In the genomic region with DNA sequence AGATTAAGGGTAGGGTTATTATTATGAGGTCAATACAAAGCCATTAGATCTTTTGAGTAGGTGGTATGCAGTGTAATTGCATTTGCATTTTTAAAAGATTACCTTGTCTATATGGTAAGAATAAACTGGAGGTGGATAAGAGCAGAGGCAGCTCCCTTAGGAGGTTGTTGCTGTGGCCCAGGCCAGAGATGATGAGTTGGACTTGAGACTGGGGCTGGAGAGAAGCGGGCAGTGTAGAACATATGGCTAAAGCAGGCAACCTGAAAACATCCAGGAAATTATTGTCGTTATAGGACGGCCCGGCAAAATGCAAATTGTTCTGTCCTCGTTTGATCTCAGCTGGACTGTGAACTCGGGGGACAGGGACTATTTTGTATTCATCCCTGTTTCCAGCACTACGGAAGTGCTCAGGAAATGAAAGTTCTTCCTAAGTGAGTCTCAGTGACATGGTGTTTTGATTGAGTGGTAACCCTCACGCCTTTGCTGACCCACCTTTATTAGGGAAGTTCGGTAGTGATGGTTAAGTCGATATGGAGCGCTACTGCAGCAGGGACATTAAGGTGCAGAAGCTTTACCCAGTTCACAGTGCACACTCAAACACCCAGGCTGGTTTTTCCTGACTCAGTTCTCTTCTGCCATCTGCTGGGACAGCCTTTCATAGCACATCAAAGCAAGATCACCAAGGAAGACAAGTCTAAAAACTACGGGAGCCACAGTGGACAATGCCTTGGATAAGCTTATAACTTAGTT, we compare ENCODE assay signal across 8 cellular contexts. TPM values are rescaled to one million over a fixed set of nuclear protein-coding genes. Genes with fewer than 3 reads are reported as not detected.
A peak's percentile ranks its signal among the peaks of the same experiment; 100 is the strongest.
DNase-seq lines count a peak whose midpoint lies in the region; ATAC-seq and TF ChIP-seq lines count a peak whose summit lies in the region.

No MANE protein-coding gene starts in this region.

- intact Hi-C loops in PC-9 (cut with micrococcal nuclease; ENCODE audit: unreplicated experiment): loop anchor here (1.0 kb wide), 2 partner anchors 146 to 756 kb away; partner anchors contain the start of gene MAN2A2

- H3K4me3 Mint-ChIP-seq in activated naive CD8-positive, alpha-beta T cell treated with anti-CD3 and anti-CD28 coated beads, Interleukin-2, amount 10 ng/mL, durations not matched to agents 7 days and 5 days: no peak overlapping the region
- H3K4me3 Mint-ChIP-seq in progenitor cell of endocrine pancreas (ENCODE audit: low read depth): no peak overlapping the region

- peaks cover 3% of the 10 kb centered on the region for H3K9me3 Mint-ChIP-seq in activated naive CD8-positive, alpha-beta T cell treated with anti-CD3 and anti-CD28 coated beads, Interleukin-2, amount 10 ng/mL, durations not matched to agents 7 days and 5 days
- no peaks in the 10 kb centered on the region for H3K9me3 Mint-ChIP-seq in progenitor cell of endocrine pancreas (ENCODE audit: low read depth)

- TF ChIP-seq CTCF in PC-9 (conservative IDR thresholded peaks at IDR 0.05) (peak; percentile 71), progenitor cell of endocrine pancreas (IDR thresholded peaks at IDR 0.05; ENCODE audit: unreplicated experiment) (peak; percentile 68)

- H3K27ac ChIP-seq in PC-9: no peak overlapping the region

- no peak overlapping the region for H3K4me2 ChIP-seq in PC-9

- H2AFZ ChIP-seq in PC-9: no peak overlapping the region

- H3K36me3 ChIP-seq in PC-9 (ENCODE audit: low read depth): no peaks in the 10 kb centered on the region

- H3K9me3 ChIP-seq in PC-9 (ENCODE audit: insufficient read depth, low read depth): no peaks in the 10 kb centered on the region

- POLR2A ChIA-PET in PC-9 (lab: Charles Lee; ENCODE audit: unreplicated experiment): interaction anchor here (0.6 kb wide), 1 partner anchor 1092 kb away, joined by 3 read pairs; no protein-coding TSS in a partner anchor
- POLR2A ChIA-PET in activated naive CD8-positive, alpha-beta T cell treated with anti-CD3 and anti-CD28 coated beads, Interleukin-2, amount 10 ng/mL, durations not matched to agents 7 days and 5 days (lab: Charles Lee): interaction anchor here (0.8 to 2.2 kb wide), 5 partner anchors 27 to 147 kb away, joined by 3 to 8 read pairs (median 6); partner anchors contain the start of genes HDDC3, MAN2A2, RCCD1 and UNC45A

- H3K36me3 Mint-ChIP-seq in activated naive CD8-positive, alpha-beta T cell treated with anti-CD3 and anti-CD28 coated beads, Interleukin-2, amount 10 ng/mL, durations not matched to agents 7 days and 5 days: no peaks in the 10 kb centered on the region
- no peaks in the 10 kb centered on the region for H3K36me3 Mint-ChIP-seq in progenitor cell of endocrine pancreas (ENCODE audit: insufficient read depth)

- no peak overlapping the region for H3K27ac Mint-ChIP-seq in activated naive CD8-positive, alpha-beta T cell treated with anti-CD3 and anti-CD28 coated beads, Interleukin-2, amount 10 ng/mL, durations not matched to agents 7 days and 5 days
- no peak overlapping the region for H3K27ac Mint-ChIP-seq in progenitor cell of endocrine pancreas

- peaks cover 35% of the 10 kb centered on the region for H3K27me3 ChIP-seq in PC-9 (ENCODE audit: insufficient read depth, low read depth)

- DNase-seq in DMS53 (lab: John Stamatoyannopoulos, UW) (peak; percentile 82), KBM-7 (peak; percentile 82), PC-9 (peak; percentile 47 to 51), glomerular endothelial cell (ENCODE audit: extremely low read depth, low read depth, low spot score) (peak; percentile 14), progenitor cell of endocrine pancreas (ENCODE audit: low spot score, unreplicated experiment) (peak; percentile 25)
- DNase-seq in activated naive CD8-positive, alpha-beta T cell treated with anti-CD3 and anti-CD28 coated beads, Interleukin-2, amount 10 ng/mL, durations not matched to agents 7 days and 5 days: no peak

- ATAC-seq in GM21423 (IDR thresholded peaks at IDR 0.05; ENCODE audit: unreplicated experiment) (peak; percentile 75), HG03097 (IDR thresholded peaks at IDR 0.05; ENCODE audit: low FRiP score, unreplicated experiment) (no peak)
- ATAC-seq in activated naive CD8-positive, alpha-beta T cell treated with anti-CD3 and anti-CD28 coated beads, Interleukin-2, amount 10 ng/mL, durations not matched to agents 7 days and 5 days (ENCODE audit: low read depth): peak; percentile 91

- no TSS peak for BruUV-seq in PC-9 (replicated peaks; lab: Mats Ljungman, UMichigan)

- H3K27me3 Mint-ChIP-seq in activated naive CD8-positive, alpha-beta T cell treated with anti-CD3 and anti-CD28 coated beads, Interleukin-2, amount 10 ng/mL, durations not matched to agents 7 days and 5 days: peaks cover 24% of the 10 kb centered on the region
- H3K27me3 Mint-ChIP-seq in progenitor cell of endocrine pancreas: peaks cover 52% of the 10 kb centered on the region

- H3K4me3 ChIP-seq in PC-9: no peak overlapping the region

- H3K9me2 ChIP-seq in PC-9 (ENCODE audit: insufficient read depth): no peaks in the 10 kb centered on the region

- no peaks in the 10 kb centered on the region for H4K20me1 ChIP-seq in PC-9 (ENCODE audit: insufficient read depth)

- H3K4me1 ChIP-seq in PC-9 (replicated peaks; ENCODE audit: insufficient read depth): no peaks in the 10 kb centered on the region

- CTCF ChIA-PET in PC-9 (lab: Charles Lee): interaction anchor here (0.6 to 1.0 kb wide), 2 partner anchors 77 to 93 kb away, joined by 8 to 10 read pairs; no protein-coding TSS in a partner anchor

- peaks cover 22% of the 10 kb centered on the region for H3K4me1 Mint-ChIP-seq in activated naive CD8-positive, alpha-beta T cell treated with anti-CD3 and anti-CD28 coated beads, Interleukin-2, amount 10 ng/mL, durations not matched to agents 7 days and 5 days
- H3K4me1 Mint-ChIP-seq in progenitor cell of endocrine pancreas (ENCODE audit: low read depth): no peaks in the 10 kb centered on the region

- in situ Hi-C loops in KBM-7 (cut with MboI; ENCODE audit: low pct_unique_long_range_greater_than_20kb, low sequenced_read_pairs): loop anchor here (10.0 kb wide), 1 partner anchor 225 kb away; no protein-coding TSS in a partner anchor

- no peaks in the 10 kb centered on the region for H3K79me2 ChIP-seq in PC-9 (ENCODE audit: low read depth)

- no peaks in the 10 kb centered on the region for H3F3A ChIP-seq in PC-9 (ENCODE audit: insufficient read depth, low read depth)

RNA-seq across cellular contexts. Expression of gene VPS33B, which starts 27.2 kb away (rescaled TPM):
- total RNA-seq in PC-9 (2021) (12.1 and 13.6 TPM in 2 replicates), glomerular endothelial cell (7.0 and 9.3 TPM in 2 replicates), progenitor cell of endocrine pancreas (28.0 and 33.3 TPM in 2 replicates)
- 10 to 100 TPM; 22.8 to 26.2 TPM for total RNA-seq in activated naive CD8-positive, alpha-beta T cell treated with anti-CD3 and anti-CD28 coated beads, Interleukin-2, amount 10 ng/mL, durations not matched to agents 7 days and 5 days

RNA-seq across cellular contexts. Expression of gene SV2B, which starts 50.5 kb away (rescaled TPM):
- total RNA-seq in PC-9 (2021) (not detected in 2 replicates), glomerular endothelial cell (9.9 and 28.6 TPM in 2 replicates), progenitor cell of endocrine pancreas (19.9 and 24.9 TPM in 2 replicates)
- total RNA-seq in activated naive CD8-positive, alpha-beta T cell treated with anti-CD3 and anti-CD28 coated beads, Interleukin-2, amount 10 ng/mL, durations not matched to agents 7 days and 5 days: under 1 TPM; 0.08 to 0.20 TPM

RNA-seq across cellular contexts. Expression of gene PRC1, which starts 55.2 kb away (rescaled TPM):
- total RNA-seq in PC-9 (2021): 145 and 180 TPM in 2 replicates
- 100 to 1,000 TPM; 132 to 149 TPM for total RNA-seq in activated naive CD8-positive, alpha-beta T cell treated with anti-CD3 and anti-CD28 coated beads, Interleukin-2, amount 10 ng/mL, durations not matched to agents 7 days and 5 days
- total RNA-seq in glomerular endothelial cell: 27.9 and 61.4 TPM in 2 replicates
- total RNA-seq in progenitor cell of endocrine pancreas: 79.1 and 81.5 TPM in 2 replicates
